9 cellular contexts compared by ENCODE assay signal in genomic region chr9:129765764-129766317, GRCh38. TPM values are rescaled to one million over a fixed set of nuclear protein-coding genes. Genes with fewer than 3 reads are reported as not detected.
"Had no signal": no experiment of that assay in that cellular context is flagged by ENCODE, and none has a peak within 500 bp of the region (broad histone marks: within the 10 kb centered on the region; RNA-seq: fewer than 3 reads in every experiment).

No MANE protein-coding gene starts in this region.

- H3K4me1 Mint-ChIP-seq: IgD-negative memory B cell had no signal

- H2AFZ ChIP-seq: GM23248 had no signal

- FAIRE-seq: HepG2 had no signal

- H3K4me3 Mint-ChIP-seq: HFFc6, IgD-negative memory B cell had no signal

- H3K36me3 ChIP-seq: HAP-1 had no signal

- H3K27ac Mint-ChIP-seq: HFFc6, IgD-negative memory B cell had no signal

- H3K4me3 ChIP-seq: GM23248, HAP-1 had no signal

- H3K9ac ChIP-seq: GM23248 had no signal

- H3K27ac ChIP-seq: GM23248, HL-60 had no signal

- H3K9me3 ChIP-seq: HAP-1 had no signal

- ATAC-seq: HCT116, HepG2 had no signal

- DNase-seq: GM23248, GOT3, H7, HFFc6 had no signal

- H3K4me1 ChIP-seq: HAP-1 had no signal

- H3K9me3 Mint-ChIP-seq: HFFc6, IgD-negative memory B cell had no signal

RNA-seq across cellular contexts. Expression of gene PTGES, which starts 13.0 kb away (rescaled TPM):
- polyA plus RNA-seq: HepG2, IgD-negative memory B cell had no signal
